In genomic region chr11:58579192-58580129, GRCh38 we compare ENCODE assay signal across 8 cellular contexts. TPM values are rescaled to one million over a fixed set of nuclear protein-coding genes. Genes with fewer than 3 reads are reported as not detected.
DNase-seq lines count a peak whose midpoint lies in the region; ATAC-seq, FAIRE-seq and TF ChIP-seq lines count a peak whose summit lies in the region.

No MANE protein-coding gene starts in this region.

- no peaks in the 10 kb centered on the region for H3K9me3 ChIP-seq in AG04450 (ENCODE audit: control insufficient read depth, insufficient read depth, low read length)

- TF ChIP-seq CTCF in AG04450 (IDR thresholded peaks at IDR 0.05; ENCODE audit: low read depth, low read length) (peak; percentile 76), WI38 (IDR thresholded peaks at IDR 0.05; ENCODE audit: low read depth, low read length) (peak; percentile 66), bronchial epithelial cell (IDR thresholded peaks at IDR 0.05; ENCODE audit: insufficient read depth, low read length, severe bottlenecking) (peak; percentile 97)

- no peak for FAIRE-seq in bronchial epithelial cell (lab: Jason Lieb, UNC)

- peak; percentile 27 for ATAC-seq in GM18870 (IDR thresholded peaks at IDR 0.05; ENCODE audit: unreplicated experiment)
- peak; percentile 37 for ATAC-seq in HG03139 (IDR thresholded peaks at IDR 0.05; ENCODE audit: unreplicated experiment)

- CTCF ChIA-PET in AG04450 (lab: Charles Lee), result interaction anchor here (0.7 to 5.5 kb wide), 6 partner anchors 10 to 50 kb away, joined by 3 to 60 read pairs (median 4); no protein-coding TSS in a partner anchor

- H3K27me3 ChIP-seq in AG04450 (ENCODE audit: control insufficient read depth, insufficient read depth, low read length) (no peaks in the 10 kb centered on the region), bronchial epithelial cell (ENCODE audit: control insufficient read depth, insufficient read depth, low read length) (no peaks in the 10 kb centered on the region)

- DNase-seq in AG04450 (ENCODE audit: low read depth, low spot score) (peak; percentile 78), NCI-H2196 treated with DMSO at 0.1 percent for 48 hours (lab: John Stamatoyannopoulos, UW; ENCODE audit: unreplicated experiment) (peak; percentile 84), bronchial epithelial cell (ENCODE audit: low read depth) (peak; percentile 70), inferior parietal cortex (ENCODE audit: extremely low spot score) (peak; percentile 94), smooth muscle cell of the brain vasculature (ENCODE audit: low read depth, low spot score) (peak; percentile 70)

- H3K36me3 ChIP-seq in bronchial epithelial cell (ENCODE audit: control insufficient read depth, insufficient read depth, low read length), result no peaks in the 10 kb centered on the region

- H3K27ac ChIP-seq in AG04450 (ENCODE audit: low read depth, low read length), result peak overlapping the region; percentile 94

- POLR2A ChIA-PET in AG04450 (lab: Yijun Ruan, JAX), result interaction anchor here (0.6 kb wide), 1 partner anchor 1064 kb away, joined by 3 read pairs; the partner anchor contains the start of gene SLC43A1

- H3K4me3 ChIP-seq in AG04450 (ENCODE audit: low read depth, low read length) (peak overlapping the region; percentile 85), WI38 (ENCODE audit: low read depth, low read length) (peak overlapping the region; percentile 92), bronchial epithelial cell (ENCODE audit: low read depth, low read length) (peak overlapping the region; percentile 99)

RNA-seq across cellular contexts. Expression of gene ZFP91, which starts 0.6 kb away (rescaled TPM):
- polyA plus RNA-seq in AG04450 (2011; rRNA removed), result 38.8 and 47.9 TPM in 2 replicates
- polyA minus RNA-seq in AG04450 (2011; rRNA and poly(A)+ RNA removed), result 29.7 and 40.1 TPM in 2 replicates
- 48.6 and 49.5 TPM in 2 replicates for total RNA-seq in bronchial epithelial cell

RNA-seq across cellular contexts. Expression of gene LPXN, which starts 3.8 kb away (rescaled TPM):
- polyA plus RNA-seq in AG04450 (2011; rRNA removed), result 11.5 and 12.3 TPM in 2 replicates
- 9.5 and 12.3 TPM in 2 replicates for polyA minus RNA-seq in AG04450 (2011; rRNA and poly(A)+ RNA removed)
- 1.6 and 1.7 TPM in 2 replicates for total RNA-seq in bronchial epithelial cell

RNA-seq across cellular contexts. Expression of gene CNTF, which starts 43.0 kb away (rescaled TPM):
- 0.55 and 1.1 TPM in 2 replicates for polyA plus RNA-seq in AG04450 (2011; rRNA removed)
- polyA minus RNA-seq in AG04450 (2011; rRNA and poly(A)+ RNA removed), result 2.6 and 5.2 TPM in 2 replicates
- total RNA-seq in bronchial epithelial cell, result 2.0 and 2.4 TPM in 2 replicates

Comparison
In these comparisons a context has a peak if more than half of its experiments do, and no peak if none do; other contexts are left out.
1. Peak in every context shown above with its lines: DNase-seq, ATAC-seq, H3K4me3 ChIP-seq and H3K27ac ChIP-seq.